In genomic region chr12:55973598-55974307, GRCh38 we compare ENCODE assay signal across 1 cellular context.
A peak's percentile ranks its signal among the peaks of the same experiment; 100 is the strongest.
TF ChIP-seq lines count a peak whose summit lies in the region.

Gene RAB5B, plus strand, starts transcription at chr12:55974078. Its CDS starts 12,883 bp downstream, at chr12:55986961.

TF ChIP-seq in K562, 482 proteins besides CTCF, POLR2A, EP300 and RAD21 (continued from another document and continues in another):
- peak; percentile 75 for TF ChIP-seq TAF1 (IDR thresholded peaks at IDR 0.05; ENCODE audit: control insufficient read depth, extremely low read depth, insufficient read depth, low read length, severe bottlenecking)
- TF ChIP-seq PRDM10 (IDR thresholded peaks at IDR 0.05; ENCODE audit: partially characterized antibody) = no peak
- TF ChIP-seq ZNF507 (tag; conservative IDR thresholded peaks at IDR 0.05) = no peak
- TF ChIP-seq ZNF609 (CRISPR knock-in tag; IDR thresholded peaks at IDR 0.05; ENCODE audit: borderline replicate concordance) = no peak
- TF ChIP-seq FOXP4 (CRISPR knock-in tag; IDR thresholded peaks at IDR 0.05; ENCODE audit: borderline replicate concordance) = peak; percentile 20; the same call in 1 of the 2 replicates
- no peak for TF ChIP-seq SMC3 (conservative IDR thresholded peaks at IDR 0.05; ENCODE audit: insufficient read depth, low read depth, low read length)
- TF ChIP-seq RBM15 (IDR thresholded peaks at IDR 0.05; ENCODE audit: insufficient read depth, low read length) = no peak
- TF ChIP-seq TRIM24 (IDR thresholded peaks at IDR 0.05) = no peak
- peak; percentile 94 for TF ChIP-seq CHD2 (IDR thresholded peaks at IDR 0.05; ENCODE audit: low read depth, low read length)
- TF ChIP-seq CBX5 (IDR thresholded peaks at IDR 0.05; ENCODE audit: borderline replicate concordance, low read depth) = no peak
- TF ChIP-seq EZH2 (IDR thresholded peaks at IDR 0.05; ENCODE audit: borderline replicate concordance, low read depth, low read length) = no peak
- TF ChIP-seq ETS2 (tag; IDR thresholded peaks at IDR 0.05; ENCODE audit: borderline replicate concordance, poor library complexity, severe bottlenecking) = no peak
- 0 out of 2 replicates have a peak, but pooled peaks have one; percentile 22 for TF ChIP-seq RAD51 (IDR thresholded peaks at IDR 0.05; ENCODE audit: borderline replicate concordance, low read depth)
- peak; percentile 99 for TF ChIP-seq SP1 (CRISPR knock-in tag; IDR thresholded peaks at IDR 0.05)
- no peak for TF ChIP-seq PURB (CRISPR knock-in tag; IDR thresholded peaks at IDR 0.05; ENCODE audit: low read depth)
- TF ChIP-seq BRF1 (IDR thresholded peaks at IDR 0.05; ENCODE audit: borderline replicate concordance, extremely low read depth, insufficient read length) = no peak
- peak in 1 of 2 experiments; percentile 67; a peak in 1 of 4 replicates for TF ChIP-seq CSDE1 (IDR thresholded peaks at IDR 0.05)
- no peak for TF ChIP-seq CGGBP1 (CRISPR knock-in tag; IDR thresholded peaks at IDR 0.05)
- TF ChIP-seq ELK3 (CRISPR knock-in tag; IDR thresholded peaks at IDR 0.05) = no peak
- TF ChIP-seq KDM4B (IDR thresholded peaks at IDR 0.05; ENCODE audit: borderline replicate concordance in 2 of 2, low read depth in 1 of 2) = peak in 1 of 2 experiments; percentile 80; a peak in 1 of 4 replicates
- no peak for TF ChIP-seq ZNF445 (CRISPR knock-in tag; IDR thresholded peaks at IDR 0.05; ENCODE audit: low read depth)
- TF ChIP-seq MNT (conservative IDR thresholded peaks at IDR 0.05) = peak; percentile 66 to 79
- TF ChIP-seq KLF1 (tag; IDR thresholded peaks at IDR 0.05) = no peak
- TF ChIP-seq MIER1 (IDR thresholded peaks at IDR 0.05; ENCODE audit: low read depth) = no peak
- peak; percentile 74; the same call in 1 of the 2 replicates for TF ChIP-seq OTX1 (CRISPR knock-in tag; IDR thresholded peaks at IDR 0.05)
- TF ChIP-seq ZNF41 (CRISPR knock-in tag; conservative IDR thresholded peaks at IDR 0.05) = no peak
- no peak for TF ChIP-seq STAG1 (CRISPR knock-in tag; IDR thresholded peaks at IDR 0.05; ENCODE audit: borderline replicate concordance)
- no peak for TF ChIP-seq MCM3 (IDR thresholded peaks at IDR 0.05)
- TF ChIP-seq ZSCAN32 (CRISPR knock-in tag; IDR thresholded peaks at IDR 0.05) = no peak
- TF ChIP-seq UBTF (IDR thresholded peaks at IDR 0.05; ENCODE audit: borderline replicate concordance in 1 of 2, low read depth in 2 of 2, low read length in 2 of 2) = 0 out of 4 replicates have a peak, but pooled peaks of 1 of the 2 experiments have one; percentile 26
- peak; percentile 79 for TF ChIP-seq CXXC5 (CRISPR knock-in tag; IDR thresholded peaks at IDR 0.05)
- no peak for TF ChIP-seq ARID3B (CRISPR knock-in tag; IDR thresholded peaks at IDR 0.05; ENCODE audit: borderline replicate concordance)
- TF ChIP-seq DEAF1 (CRISPR knock-in tag; IDR thresholded peaks at IDR 0.05) = no peak
- no peak for TF ChIP-seq TAF15 (IDR thresholded peaks at IDR 0.05; ENCODE audit: low read depth, low read length)
- TF ChIP-seq HOXB6 (CRISPR knock-in tag; IDR thresholded peaks at IDR 0.05; ENCODE audit: borderline replicate concordance) = no peak
- TF ChIP-seq BRD4 (IDR thresholded peaks at IDR 0.05) = no peak
- no peak for TF ChIP-seq NR0B1 (IDR thresholded peaks at IDR 0.05; ENCODE audit: partially characterized antibody)
- peak in 1 of 2 experiments; percentile 43; a peak in 1 of 4 replicates for TF ChIP-seq TEAD1 (CRISPR knock-in tag; IDR thresholded peaks at IDR 0.05)
- no peak for TF ChIP-seq SRSF1 (IDR thresholded peaks at IDR 0.05; ENCODE audit: low read depth, low read length)
- no peak for TF ChIP-seq ZNF133 (CRISPR knock-in tag; IDR thresholded peaks at IDR 0.05)
